8 cellular contexts compared by ENCODE assay signal in genomic region chrX:20067709-20068315, GRCh38. TPM values are rescaled to one million over a fixed set of nuclear protein-coding genes. Genes with fewer than 3 reads are reported as not detected.
DNase-seq lines count a peak whose midpoint lies in the region; ATAC-seq, FAIRE-seq and TF ChIP-seq lines count a peak whose summit lies in the region.

No MANE protein-coding gene starts in this region.

- ATAC-seq in psoas muscle (peak; percentile 71 to 90 (median 81)), HG02759 (IDR thresholded peaks at IDR 0.05; ENCODE audit: unreplicated experiment) (no peak), GM19328 (IDR thresholded peaks at IDR 0.05; ENCODE audit: unreplicated experiment) (no peak), HG03457 (IDR thresholded peaks at IDR 0.05; ENCODE audit: unreplicated experiment) (no peak)

- TF ChIP-seq EP300 in SK-N-SH (IDR thresholded peaks at IDR 0.05; ENCODE audit: borderline replicate concordance in 1 of 2, low read depth in 1 of 2, low read length in 1 of 2): peak in 1 of 2 experiments; percentile 19; a peak in 1 of 4 replicates

- H3K36me3 ChIP-seq in SK-N-SH (replicated peaks in 1 of 2; ENCODE audit: control insufficient read depth in 1 of 2, insufficient read depth in 2 of 2, low read length in 1 of 2) (no peaks in the 10 kb centered on the region), psoas muscle (ENCODE audit: insufficient read depth in 1 of 2, low read depth in 1 of 2) (no peaks in the 10 kb centered on the region)

- H3K9me2 ChIP-seq in SK-N-SH: no peaks in the 10 kb centered on the region

- no peaks in the 10 kb centered on the region for H4K20me1 ChIP-seq in SK-N-SH (ENCODE audit: insufficient read depth)

- H3F3A ChIP-seq in SK-N-SH (replicated peaks; ENCODE audit: insufficient read depth): peaks cover 4% of the 10 kb centered on the region

- H3K4me1 ChIP-seq in SK-N-SH (ENCODE audit: control insufficient read depth in 1 of 2, insufficient read depth in 2 of 2, low read depth in 1 of 2, low read length in 1 of 2): peaks cover 9 to 11% of the 10 kb centered on the region in 2 experiments; a peak in 3 of 4 replicates
- no peaks in the 10 kb centered on the region for H3K4me1 ChIP-seq in psoas muscle

- CTCF ChIA-PET in SK-N-SH (lab: Yijun Ruan, JAX): interaction anchor here (0.6 to 3.7 kb wide), 12 partner anchors 10 to 696 kb away, joined by 3 to 29 read pairs (median 4); no protein-coding TSS in a partner anchor

- no peaks in the 10 kb centered on the region for H3K9me3 ChIP-seq in SK-N-SH
- no peaks in the 10 kb centered on the region for H3K9me3 ChIP-seq in psoas muscle

- intact Hi-C loops in psoas muscle (cut with DNase I): loop anchor here in 1 of 2 donors (5.0 kb wide), 1 partner anchor 166 kb away; no protein-coding TSS in a partner anchor

- no peak for TF ChIP-seq CTCF in SK-N-SH (IDR thresholded peaks at IDR 0.05)
- TF ChIP-seq CTCF in psoas muscle (IDR thresholded peaks at IDR 0.05): no peak

- no peak for TF ChIP-seq RAD21 in SK-N-SH (IDR thresholded peaks at IDR 0.05; ENCODE audit: low read length)

- peak overlapping the region; percentile 43; the same call in 1 of the 2 replicates for H3K4me2 ChIP-seq in SK-N-SH

- no peak overlapping the region for H2AFZ ChIP-seq in SK-N-SH (ENCODE audit: low read depth)

- WGBS in SK-N-SH (ENCODE audit: low lambda C conversion rate): 25% methylated on average over 6 of the region's 6 CpGs
- WGBS in psoas muscle, 3 donors: 38 to 50% (median 39%) methylated on average over 6 of the region's 6 CpGs

- H3K4me3 ChIP-seq in SK-N-SH (ENCODE audit: low read depth in 2 of 2, low read length in 1 of 2) (no peak overlapping the region), psoas muscle (no peak overlapping the region)

- no peaks in the 10 kb centered on the region for H3K79me2 ChIP-seq in SK-N-SH (ENCODE audit: insufficient read depth)

- H3K9ac ChIP-seq in SK-N-SH: no peak overlapping the region

- FAIRE-seq in frontal cortex (lab: Jason Lieb, UNC): no peak

- H3K27ac ChIP-seq in SK-N-SH (ENCODE audit: low read depth in 2 of 2, low read length in 1 of 2) (peak overlapping the region; percentile 29 to 36; a peak in 2 of 4 replicates), psoas muscle (no peak overlapping the region)

- H3K27me3 ChIP-seq in SK-N-SH (ENCODE audit: insufficient read depth): peaks cover 14% of the 10 kb centered on the region; the same call in 1 of the 2 replicates
- peaks cover 0 to 5% (median 0%) of the 10 kb centered on the region in 3 donors for H3K27me3 ChIP-seq in psoas muscle (ENCODE audit: insufficient read depth in 3 of 3, low read length in 2 of 3)

- POLR2A ChIA-PET in SK-N-SH (lab: Yijun Ruan, JAX): no interaction called here

- peak; percentile 68 for DNase-seq in HT-29 (ENCODE audit: low spot score)
- DNase-seq in SK-N-SH: peak; percentile 18
- peak; percentile 5 to 36 for DNase-seq in frontal cortex (ENCODE audit: low spot score in 2 of 2)
- peak; percentile 70 to 79 for DNase-seq in psoas muscle
- no peak for DNase-seq in 8988T

TF ChIP-seq in SK-N-SH, 30 proteins besides CTCF, POLR2A, EP300 and RAD21:
- TF ChIP-seq NFIC (IDR thresholded peaks at IDR 0.05; ENCODE audit: borderline replicate concordance): peak; percentile 90
- TF ChIP-seq FOSL2 (IDR thresholded peaks at IDR 0.05; ENCODE audit: borderline replicate concordance, low read depth): peak; percentile 71; the same call in 1 of the 2 replicates
- TF ChIP-seq TCF12 (IDR thresholded peaks at IDR 0.05): peak; percentile 62
- TF ChIP-seq SMC3 (IDR thresholded peaks at IDR 0.05; ENCODE audit: low read depth, low read length): no peak
- peak; percentile 76 for TF ChIP-seq JUND (IDR thresholded peaks at IDR 0.05)
- TF ChIP-seq, protein P1, sequence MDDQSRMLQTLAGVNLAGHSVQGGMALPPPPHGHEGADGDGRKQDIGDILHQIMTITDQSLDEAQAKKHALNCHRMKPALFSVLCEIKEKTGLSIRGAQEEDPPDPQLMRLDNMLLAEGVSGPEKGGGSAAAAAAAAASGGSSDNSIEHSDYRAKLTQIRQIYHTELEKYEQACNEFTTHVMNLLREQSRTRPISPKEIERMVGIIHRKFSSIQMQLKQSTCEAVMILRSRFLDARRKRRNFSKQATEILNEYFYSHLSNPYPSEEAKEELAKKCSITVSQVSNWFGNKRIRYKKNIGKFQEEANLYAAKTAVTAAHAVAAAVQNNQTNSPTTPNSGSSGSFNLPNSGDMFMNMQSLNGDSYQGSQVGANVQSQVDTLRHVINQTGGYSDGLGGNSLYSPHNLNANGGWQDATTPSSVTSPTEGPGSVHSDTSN (IDR thresholded peaks at IDR 0.05): no peak

RNA-seq across cellular contexts. Expression of gene MAP7D2, which starts 48.9 kb away (rescaled TPM):
- 0.03 TPM in 1 of 2 replicates, not detected in the other for total RNA-seq in HT-29 (2014; rRNA removed; shearing (Covaris generic))
- 1.0 and 2.7 TPM in 2 replicates for polyA plus RNA-seq in SK-N-SH (2012; rRNA removed)
- 2.1 and 2.4 TPM in 2 replicates for polyA plus RNA-seq in SK-N-SH (2012; cell fraction: cytosol; rRNA removed)
- polyA plus RNA-seq in SK-N-SH (2012; cell fraction: nucleus; rRNA removed): 3.1 and 3.3 TPM in 2 replicates
- 11.4 TPM for total RNA-seq in frontal cortex
- 1 to 10 TPM in 1 of 4 donors, under 1 TPM in 2, not detected in 1; 0.32 to 1.2 (median 0.48) TPM for total RNA-seq in psoas muscle
- polyA plus RNA-seq in psoas muscle: under 1 TPM; 0.07 to 0.55 (median 0.43) TPM

Comparison
In these comparisons a context has a peak if more than half of its experiments do, and no peak if none do; other contexts are left out.
1. ATAC-seq: peak in psoas muscle (4 of 4); none in HG02759 (single experiment), GM19328 (single experiment) and HG03457 (single experiment).